In genomic region chr5:37379100-37379628, GRCh38 we compare ENCODE assay signal across 8 cellular contexts. TPM values are rescaled to one million over a fixed set of nuclear protein-coding genes. Genes with fewer than 3 reads are reported as not detected.
DNase-seq lines count a peak whose midpoint lies in the region; ATAC-seq and TF ChIP-seq lines count a peak whose summit lies in the region.
"Not testable (repeated sequence)": the region's sequence is repeated elsewhere in the genome, so short reads cannot be mapped to it uniquely, and the experiment has no call there.

Gene WDR70 (plus strand): TSS chr5:37379318. CDS start chr5:37379368, 50 bp downstream.

- peaks cover 11% of the 10 kb centered on the region for H3K4me1 Mint-ChIP-seq in chondrocyte (ENCODE audit: low read depth)

- peak; percentile 94 for DNase-seq in Ammon's horn (ENCODE audit: low spot score)
- DNase-seq in NCI-H460 (ENCODE audit: extremely low read depth, low read depth), result peak; percentile 80
- DNase-seq in activated CD4-positive, alpha-beta T cell treated with anti-CD3 and anti-CD28 coated beads for 1 hour, result peak; percentile 69
- peak; percentile 95 for DNase-seq in chondrocyte (ENCODE audit: low spot score)
- peak; percentile 74 for DNase-seq in kidney glomerular epithelial cell (lab: John Stamatoyannopoulos, UW)
- DNase-seq in stimulated activated CD4-positive, alpha-beta T cell treated with anti-CD3 and anti-CD28 coated beads, Interleukin-1b, Interleukin-23, amount 100 ng/mL, for 24 hours (ENCODE audit: low read depth in 4 of 4, low spot score in 1 of 4), result peak; percentile 49 to 75 (median 60)

- H3K27me3 Mint-ChIP-seq in chondrocyte (ENCODE audit: low read depth), result not testable (repeated sequence)

- H3K4me3 Mint-ChIP-seq in chondrocyte (ENCODE audit: unreplicated experiment), result peak within 1 kb of the TSS; percentile 99

- H3K27ac Mint-ChIP-seq in chondrocyte (ENCODE audit: unreplicated experiment), result peak within 1 kb of the TSS; percentile 87

- not testable (repeated sequence) for H3K9me3 Mint-ChIP-seq in chondrocyte (ENCODE audit: low read depth)

- peak; percentile 99 for ATAC-seq in GM19043 (IDR thresholded peaks at IDR 0.05; ENCODE audit: low read depth, unreplicated experiment)
- ATAC-seq in HG03378 (IDR thresholded peaks at IDR 0.05; ENCODE audit: unreplicated experiment), result peak; percentile 91

- TF ChIP-seq CTCF in chondrocyte (IDR thresholded peaks at IDR 0.05), result peak; percentile 77

- not testable (repeated sequence) for H3K36me3 Mint-ChIP-seq in chondrocyte (ENCODE audit: low read depth)

RNA-seq across cellular contexts. Expression of gene WDR70, which starts in this region (rescaled TPM):
- 22.8 and 25.6 TPM in 2 replicates for total RNA-seq in NCI-H460 (2014; rRNA removed; shearing (Covaris generic))
- polyA plus RNA-seq in NCI-H460 (2014; cell fraction: nucleus; rRNA removed), result 12.4 and 15.2 TPM in 2 replicates
- total RNA-seq in chondrocyte, result 19.0 to 35.1 TPM (median 23.6 TPM) in 3 replicates

Comparison
In these comparisons a context has a peak if more than half of its experiments do, and no peak if none do; other contexts are left out.
1. Peak in every context shown above with its lines: DNase-seq and ATAC-seq.